In genomic region chr1:193183019-193183643, GRCh38 we compare ENCODE assay signal across 8 cellular contexts. TPM values are rescaled to one million over a fixed set of nuclear protein-coding genes. Genes with fewer than 3 reads are reported as not detected.
DNase-seq lines count a peak whose midpoint lies in the region; ATAC-seq and TF ChIP-seq lines count a peak whose summit lies in the region.

No MANE protein-coding gene starts in this region.

- peak overlapping the region; percentile 58 for H3K27ac Mint-ChIP-seq in CD4-positive, alpha-beta T cell
- H3K27ac Mint-ChIP-seq in stimulated activated naive B cell treated with anti-CD40 and anti-IgM and Interleukin-4, amounts not matched to agents 10 μg/mL and 1 μg/mL and 100 μg/mL, for 72 hours: no peak overlapping the region

- no peaks in the 10 kb centered on the region for H3K27me3 Mint-ChIP-seq in CD4-positive, alpha-beta T cell
- no peaks in the 10 kb centered on the region for H3K27me3 Mint-ChIP-seq in stimulated activated naive B cell treated with anti-CD40 and anti-IgM and Interleukin-4, amounts not matched to agents 10 μg/mL and 1 μg/mL and 100 μg/mL, for 72 hours

- peak; percentile 71 for ATAC-seq in CD4-positive, alpha-beta T cell (ENCODE audit: poor library complexity)
- peak; percentile 60 for ATAC-seq in GM18870 (IDR thresholded peaks at IDR 0.05; ENCODE audit: unreplicated experiment)
- ATAC-seq in HG03196 (IDR thresholded peaks at IDR 0.05; ENCODE audit: unreplicated experiment): peak; percentile 59
- peak; percentile 38 to 50 for ATAC-seq in stimulated activated naive B cell treated with anti-CD40 and anti-IgM and Interleukin-4, amounts not matched to agents 10 μg/mL and 1 μg/mL and 100 μg/mL, for 72 hours (replicated peaks)

- POLR2A ChIA-PET in CD4-positive, alpha-beta T cell (lab: Charles Lee): interaction anchor here (0.8 to 1.1 kb wide), 2 partner anchors 275 to 1106 kb away, joined by 3 to 6 read pairs; no protein-coding TSS in a partner anchor

- intact Hi-C loops in CD4-positive, alpha-beta T cell (cut with DNase I, micrococcal nuclease): loop anchor here (1.0 to 10.0 kb wide), 4 partner anchors 862 to 1114 kb away; no protein-coding TSS in a partner anchor
- intact Hi-C loops in ascending aorta (cut with DNase I): no loop called here

- CTCF ChIA-PET in CD4-positive, alpha-beta T cell (lab: Charles Lee): interaction anchor here (1.1 kb wide), 1 partner anchor 234 kb away, joined by 3 read pairs; no protein-coding TSS in a partner anchor

- no peaks in the 10 kb centered on the region for H3K36me3 ChIP-seq in ascending aorta

- no peak for DNase-seq in CD4-positive, alpha-beta T cell
- DNase-seq in NCI-H345 treated with DMSO at 0.1 percent for 48 hours (lab: John Stamatoyannopoulos, UW; ENCODE audit: unreplicated experiment): peak; percentile 79
- no peak for DNase-seq in ascending aorta (ENCODE audit: low spot score in 2 of 2)
- DNase-seq in iPS-NIHi11 (ENCODE audit: low spot score): peak; percentile 14
- no peak for DNase-seq in stimulated activated naive B cell treated with anti-CD40 and anti-IgM and Interleukin-4, amounts not matched to agents 10 μg/mL and 1 μg/mL and 100 μg/mL, for 72 hours
- no peak for DNase-seq in ureter (ENCODE audit: low spot score)

- no peaks in the 10 kb centered on the region for H3K9me3 ChIP-seq in CD4-positive, alpha-beta T cell (ENCODE audit: control insufficient read depth, low read length)
- no peaks in the 10 kb centered on the region for H3K9me3 ChIP-seq in ascending aorta

- no peaks in the 10 kb centered on the region for H3K36me3 Mint-ChIP-seq in CD4-positive, alpha-beta T cell (ENCODE audit: low read depth)
- H3K36me3 Mint-ChIP-seq in stimulated activated naive B cell treated with anti-CD40 and anti-IgM and Interleukin-4, amounts not matched to agents 10 μg/mL and 1 μg/mL and 100 μg/mL, for 72 hours: no peaks in the 10 kb centered on the region

- no peaks in the 10 kb centered on the region for H3K27me3 ChIP-seq in CD4-positive, alpha-beta T cell (ENCODE audit: control insufficient read depth, insufficient read depth, low read length)
- no peaks in the 10 kb centered on the region for H3K27me3 ChIP-seq in ascending aorta

- H3K4me1 Mint-ChIP-seq in CD4-positive, alpha-beta T cell (ENCODE audit: low read depth): peaks cover 83% of the 10 kb centered on the region
- H3K4me1 Mint-ChIP-seq in stimulated activated naive B cell treated with anti-CD40 and anti-IgM and Interleukin-4, amounts not matched to agents 10 μg/mL and 1 μg/mL and 100 μg/mL, for 72 hours: peaks cover 10 to 26% of the 10 kb centered on the region in 2 donors

- peak overlapping the region; percentile 64 for H3K4me3 Mint-ChIP-seq in CD4-positive, alpha-beta T cell
- no peak overlapping the region for H3K4me3 Mint-ChIP-seq in stimulated activated naive B cell treated with anti-CD40 and anti-IgM and Interleukin-4, amounts not matched to agents 10 μg/mL and 1 μg/mL and 100 μg/mL, for 72 hours

- no peak overlapping the region for H3K27ac ChIP-seq in CD4-positive, alpha-beta T cell (ENCODE audit: low read depth, low read length)
- H3K27ac ChIP-seq in ascending aorta: no peak overlapping the region

- peaks cover 0 to 29% of the 10 kb centered on the region in 2 donors for H3K4me1 ChIP-seq in ascending aorta

- peak overlapping the region in 1 of 2 donors; percentile 24 for H3K4me3 ChIP-seq in ascending aorta

- H3K9me3 Mint-ChIP-seq in CD4-positive, alpha-beta T cell: no peaks in the 10 kb centered on the region
- H3K9me3 Mint-ChIP-seq in stimulated activated naive B cell treated with anti-CD40 and anti-IgM and Interleukin-4, amounts not matched to agents 10 μg/mL and 1 μg/mL and 100 μg/mL, for 72 hours: no peaks in the 10 kb centered on the region

- peak; percentile 97 for TF ChIP-seq CTCF in CD4-positive, alpha-beta T cell (IDR thresholded peaks at IDR 0.05)
- TF ChIP-seq CTCF in ascending aorta (IDR thresholded peaks at IDR 0.05): peak; percentile 33 to 78 (median 70)

RNA-seq across cellular contexts. Expression of gene B3GALT2, which starts 3.3 kb away (rescaled TPM):
- under 1 TPM; 0.22 to 0.25 TPM for total RNA-seq in CD4-positive, alpha-beta T cell
- total RNA-seq in ascending aorta (not detected), ureter (2.3 TPM)

Comparison
In these comparisons a context has a peak if more than half of its experiments do, and no peak if none do; other contexts are left out.
1. DNase-seq: peak in NCI-H345 treated with DMSO at 0.1 percent for 48 hours (single experiment) and iPS-NIHi11 (single experiment); none in CD4-positive, alpha-beta T cell (0 of 10), ascending aorta (0 of 2), stimulated activated naive B cell treated with anti-CD40 and anti-IgM and Interleukin-4, amounts not matched to agents 10 μg/mL and 1 μg/mL and 100 μg/mL, for 72 hours (single experiment) and ureter (single experiment).
2. Peak in every context shown above with its lines, with median percentiles within 50 percentile points of each other: ATAC-seq.